In genomic region chr6:44100088-44100550, GRCh38 we compare ENCODE assay signal across 1 cellular context.
TF ChIP-seq lines count a peak whose summit lies in the region.

No MANE protein-coding gene starts in this region.

TF ChIP-seq in SK-N-SH treated with all-trans-retinoic acid at 6 μM for 48 hours, 23 proteins besides CTCF, POLR2A, EP300 and RAD21 (continued from another document):
- TF ChIP-seq TSHZ2 (CRISPR knock-in tag; IDR thresholded peaks at IDR 0.05) (no peak), PPARA (CRISPR knock-in tag; IDR thresholded peaks at IDR 0.05; ENCODE audit: borderline replicate concordance) (no peak), ZNF70 (CRISPR knock-in tag; IDR thresholded peaks at IDR 0.05) (no peak), ZC3H10 (CRISPR knock-in tag; IDR thresholded peaks at IDR 0.05) (no peak), ESRRG (CRISPR knock-in tag; IDR thresholded peaks at IDR 0.05) (no peak)
